Comparison of ENCODE assay signal across 18 cellular contexts in genomic region chr22:50278461-50278860, GRCh38.
"Had no signal": no experiment of that assay in that cellular context is flagged by ENCODE, and none has a peak within 500 bp of the region (broad histone marks: within the 10 kb centered on the region; RNA-seq: fewer than 3 reads in every experiment).

No MANE protein-coding gene starts in this region.

- H3K9me3 ChIP-seq: MG63, SJCRH30 had no signal

- H3K4me3 ChIP-seq: MG63, SJCRH30 had no signal

- H3K4me1 ChIP-seq: SJCRH30 had no signal

- ATAC-seq: Right ventricle myocardium inferior, SK-N-SH treated with all-trans-retinoic acid at 6 μM for 48 hours had no signal

- H3K27ac ChIP-seq: SJCRH30 had no signal

- DNase-seq: Karpas-422, KG1, MG63, NCI-H1092 treated with DMSO at 0.1 percent for 48 hours, NCI-H1436, NCI-H187, NCI-H2029, NCI-H2081 treated with DMSO at 0.1 percent for 48 hours, NCI-H2171, NCI-H226, NCI-H446, NCI-H510A, NCI-H524 treated with DMSO at 0.1 percent for 48 hours, NCI-H774, SHP77 treated with DMSO at 0.1 percent for 48 hours, SJCRH30 had no signal

- H3K27me3 ChIP-seq: MG63, SJCRH30 had no signal
